ENCODE assay signal across 10 cellular contexts in genomic region chr19:28727133-28727834, GRCh38.
A peak's percentile ranks its signal among the peaks of the same experiment; 100 is the strongest.
DNase-seq lines count a peak whose midpoint lies in the region; ATAC-seq lines count a peak whose summit lies in the region.
"Had no signal": no experiment of that assay in that cellular context is flagged by ENCODE, and none has a peak within 500 bp of the region (broad histone marks: within the 10 kb centered on the region; RNA-seq: fewer than 3 reads in every experiment).

No MANE protein-coding gene starts in this region.

- no peaks in the 10 kb centered on the region for H3K36me3 ChIP-seq in iPS-18a (ENCODE audit: control insufficient read depth, low read depth, low read length)
- H3K36me3 ChIP-seq: SJSA1, uterus had no signal

- no peaks in the 10 kb centered on the region for H3K4me1 ChIP-seq in iPS-18a (ENCODE audit: control insufficient read depth, low read depth, low read length)
- H3K4me1 ChIP-seq: SJSA1, uterus had no signal

- H3K9me3 ChIP-seq in iPS-18a (ENCODE audit: control insufficient read depth, low read depth, low read length), result no peaks in the 10 kb centered on the region
- H3K9me3 ChIP-seq: uterus had no signal

- H3K9ac ChIP-seq in iPS-18a (ENCODE audit: low read length), result peak overlapping the region; percentile 59

- ATAC-seq in GM21717 (IDR thresholded peaks at IDR 0.05; ENCODE audit: unreplicated experiment), result no peak

- peak overlapping the region; percentile 66 for H3K4me3 ChIP-seq in iPS-18a (ENCODE audit: low read length)
- H3K4me3 ChIP-seq: SJSA1, uterus had no signal

- H3K27ac ChIP-seq in iPS-18a (ENCODE audit: low read length), result no peak overlapping the region
- H3K27ac ChIP-seq: SJSA1, uterus had no signal

- peak in 2 of 3 donors; percentile 16 to 32 for DNase-seq in stimulated activated CD4-positive, alpha-beta T cell treated with anti-CD3 and anti-CD28 coated beads, TNF-alpha, amount 100 ng/mL, for 48 hours (ENCODE audit: low read depth in 3 of 3)
- no peak for DNase-seq in stimulated activated CD4-positive, alpha-beta T cell treated with anti-CD3 and anti-CD28 coated beads, Interleukin-4, amount 100 ng/mL, for 4 hours
- peak; percentile 14 for DNase-seq in activated gamma-delta T cell (lab: John Stamatoyannopoulos, UW)
- DNase-seq in NCI-H2081 (lab: John Stamatoyannopoulos, UW), result no peak
- no peak for DNase-seq in NCI-H1105 (lab: John Stamatoyannopoulos, UW)
- no peak for DNase-seq in DMS153 treated with DMSO at 0.1 percent for 48 hours (lab: John Stamatoyannopoulos, UW; ENCODE audit: unreplicated experiment)
- DNase-seq: uterus had no signal

- H3K27me3 ChIP-seq in iPS-18a (ENCODE audit: control insufficient read depth, insufficient read depth, low read length), result peaks cover 7% of the 10 kb centered on the region
- H3K27me3 ChIP-seq: SJSA1 had no signal

Comparison
In these comparisons a context has a peak if more than half of its experiments do, and no peak if none do; other contexts are left out.
1. DNase-seq: peak in stimulated activated CD4-positive, alpha-beta T cell treated with anti-CD3 and anti-CD28 coated beads, TNF-alpha, amount 100 ng/mL, for 48 hours (2 of 3) and activated gamma-delta T cell (single experiment); none in stimulated activated CD4-positive, alpha-beta T cell treated with anti-CD3 and anti-CD28 coated beads, Interleukin-4, amount 100 ng/mL, for 4 hours (0 of 2), NCI-H2081 (0 of 2), NCI-H1105 (single experiment) and DMS153 treated with DMSO at 0.1 percent for 48 hours (single experiment).